ENCODE assay signal across 19 cellular contexts in the genomic region with DNA sequence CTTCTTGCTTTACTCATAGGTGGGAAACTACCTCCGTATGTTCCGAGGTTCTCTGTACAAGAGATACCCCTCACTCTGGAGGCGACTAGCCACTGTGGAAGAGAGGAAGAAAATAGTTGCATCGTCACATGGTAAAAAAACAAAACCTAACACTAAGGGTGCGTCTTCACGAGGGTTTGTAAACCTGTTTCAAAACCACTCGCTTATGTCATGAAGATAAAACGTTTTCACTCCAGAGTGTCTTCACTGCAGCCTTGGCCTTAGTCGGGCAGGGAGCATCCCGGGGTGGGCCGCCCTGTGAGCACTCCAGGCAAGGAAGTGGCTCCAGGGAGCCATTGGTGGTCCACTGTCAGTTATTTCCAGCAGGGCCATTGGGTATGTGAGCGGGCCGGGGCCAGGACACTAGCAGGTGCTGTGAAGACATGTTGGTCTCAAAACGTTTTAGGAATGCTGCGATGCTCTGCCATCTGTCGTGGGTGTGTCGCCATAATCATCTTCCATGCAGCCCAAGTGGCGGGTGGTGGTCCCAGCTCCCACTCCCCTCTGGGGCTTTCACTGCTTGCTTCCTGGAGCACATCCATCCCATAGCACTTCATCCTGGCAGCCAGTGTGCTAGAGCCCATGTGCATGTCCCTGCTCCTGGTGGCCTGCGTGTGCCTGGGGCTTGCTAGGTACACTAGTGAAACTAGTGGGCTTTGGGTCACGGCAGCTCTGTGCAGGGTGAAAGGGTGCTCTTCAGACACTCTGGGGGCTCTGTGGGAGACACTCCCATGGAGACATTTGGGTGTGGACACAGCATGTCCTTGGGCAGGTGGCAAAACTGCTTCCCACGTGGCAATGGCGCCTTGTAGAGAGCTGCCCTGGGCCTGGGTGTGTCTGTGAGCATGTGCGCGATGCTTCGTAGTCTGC. TPM values are rescaled to one million over a fixed set of nuclear protein-coding genes. Genes with fewer than 3 reads are reported as not detected.
A peak's percentile ranks its signal among the peaks of the same experiment; 100 is the strongest.
DNase-seq lines count a peak whose midpoint lies in the region; ATAC-seq and TF ChIP-seq lines count a peak whose summit lies in the region.
"Had no signal": no experiment of that assay in that cellular context is flagged by ENCODE, and none has a peak within 500 bp of the region (broad histone marks: within the 10 kb centered on the region; RNA-seq: fewer than 3 reads in every experiment).

No MANE protein-coding gene starts in this region.

- no peaks in the 10 kb centered on the region for H3K27me3 ChIP-seq in CD8-positive, alpha-beta T cell (ENCODE audit: insufficient read depth, low read length)
- H3K27me3 ChIP-seq in rectal smooth muscle tissue (ENCODE audit: control insufficient read depth, insufficient read depth, low read length) = no peaks in the 10 kb centered on the region
- H3K27me3 ChIP-seq: stomach had no signal

- no peak for ATAC-seq in CD8-positive, alpha-beta T cell
- no peak for ATAC-seq in stimulated activated naive B cell treated with anti-CD40 and anti-IgM and Interleukin-4, amounts not matched to agents 10 μg/mL and 1 μg/mL and 100 μg/mL, for 72 hours (replicated peaks)

- peaks cover 51% of the 10 kb centered on the region for H3K36me3 Mint-ChIP-seq in CD8-positive, alpha-beta T cell
- peaks cover 28 to 46% of the 10 kb centered on the region in 2 donors for H3K36me3 Mint-ChIP-seq in stimulated activated naive B cell treated with anti-CD40 and anti-IgM and Interleukin-4, amounts not matched to agents 10 μg/mL and 1 μg/mL and 100 μg/mL, for 72 hours

- no peak overlapping the region for H3K4me3 ChIP-seq in CD8-positive, alpha-beta T cell (ENCODE audit: low read depth, low read length)
- H3K4me3 ChIP-seq in fibroblast of mammary gland (ENCODE audit: control insufficient read depth, low read depth, low read length) = no peak overlapping the region
- no peak overlapping the region for H3K4me3 ChIP-seq in rectal smooth muscle tissue (ENCODE audit: low read length)
- H3K4me3 ChIP-seq: stomach had no signal

- H3K36me3 ChIP-seq in CD8-positive, alpha-beta T cell (ENCODE audit: insufficient read depth, low read length) = peaks cover 20% of the 10 kb centered on the region
- H3K36me3 ChIP-seq in KOPT-K1 (ENCODE audit: insufficient read depth, low read length) (peaks cover 81% of the 10 kb centered on the region), rectal smooth muscle tissue (ENCODE audit: control insufficient read depth, insufficient read depth, low read length) (peaks cover 18% of the 10 kb centered on the region)

- peaks cover 24% of the 10 kb centered on the region for H3K4me1 ChIP-seq in CD8-positive, alpha-beta T cell (ENCODE audit: insufficient read depth, low read length)
- H3K4me1 ChIP-seq in rectal smooth muscle tissue (ENCODE audit: control insufficient read depth, insufficient read depth, low read length) = peaks cover 16% of the 10 kb centered on the region

- no peaks in the 10 kb centered on the region for H3K9me3 ChIP-seq in CD8-positive, alpha-beta T cell (ENCODE audit: low read length)
- no peaks in the 10 kb centered on the region for H3K9me3 ChIP-seq in KOPT-K1 (ENCODE audit: insufficient read depth, low read length, poor library complexity, severe bottlenecking)
- H3K9me3 ChIP-seq: stomach had no signal

- H3K9ac ChIP-seq in rectal smooth muscle tissue (ENCODE audit: low read length) = no peak overlapping the region
- H3K9ac ChIP-seq: KMS-11 had no signal

- CTCF ChIA-PET in CD8-positive, alpha-beta T cell (lab: Charles Lee) = interaction anchor here (1.8 kb wide), 1 partner anchor 58 kb away, joined by 4 read pairs; no protein-coding TSS in a partner anchor

- intact Hi-C loops in CD8-positive, alpha-beta T cell (cut with DNase I, micrococcal nuclease) = no loop called here

- POLR2A ChIA-PET in CD8-positive, alpha-beta T cell (lab: Charles Lee) = no interaction called here

- H3K27ac ChIP-seq in CD8-positive, alpha-beta T cell (ENCODE audit: low read depth, low read length) = no peak overlapping the region
- peak overlapping the region; percentile 24 for H3K27ac ChIP-seq in KOPT-K1 (ENCODE audit: low read depth, low read length, poor library complexity, severe bottlenecking)
- peak overlapping the region; percentile 11 for H3K27ac ChIP-seq in rectal smooth muscle tissue (ENCODE audit: low read depth, low read length)
- H3K27ac ChIP-seq: KMS-11 had no signal

- TF ChIP-seq CTCF in CD8-positive, alpha-beta T cell (IDR thresholded peaks at IDR 0.05) = no peak
- no peak for TF ChIP-seq CTCF in fibroblast of mammary gland (conservative IDR thresholded peaks at IDR 0.05; ENCODE audit: control insufficient read depth, insufficient read depth, low read depth, low read length)

- no peak overlapping the region for H3K4me3 Mint-ChIP-seq in CD8-positive, alpha-beta T cell
- no peak overlapping the region for H3K4me3 Mint-ChIP-seq in stimulated activated naive B cell treated with anti-CD40 and anti-IgM and Interleukin-4, amounts not matched to agents 10 μg/mL and 1 μg/mL and 100 μg/mL, for 72 hours

- H3K27ac Mint-ChIP-seq in CD8-positive, alpha-beta T cell = peak overlapping the region; percentile 27
- no peak overlapping the region for H3K27ac Mint-ChIP-seq in stimulated activated naive B cell treated with anti-CD40 and anti-IgM and Interleukin-4, amounts not matched to agents 10 μg/mL and 1 μg/mL and 100 μg/mL, for 72 hours

- H3K9me3 Mint-ChIP-seq in CD8-positive, alpha-beta T cell = no peaks in the 10 kb centered on the region
- no peaks in the 10 kb centered on the region for H3K9me3 Mint-ChIP-seq in stimulated activated naive B cell treated with anti-CD40 and anti-IgM and Interleukin-4, amounts not matched to agents 10 μg/mL and 1 μg/mL and 100 μg/mL, for 72 hours

- H3K27me3 Mint-ChIP-seq in CD8-positive, alpha-beta T cell (ENCODE audit: low read depth) = no peaks in the 10 kb centered on the region
- no peaks in the 10 kb centered on the region for H3K27me3 Mint-ChIP-seq in stimulated activated naive B cell treated with anti-CD40 and anti-IgM and Interleukin-4, amounts not matched to agents 10 μg/mL and 1 μg/mL and 100 μg/mL, for 72 hours

- DNase-seq in CD8-positive, alpha-beta T cell = no peak
- DNase-seq in fibroblast of mammary gland (ENCODE audit: low read depth) = peak; percentile 35
- DNase-seq in stimulated activated naive B cell treated with anti-CD40 and anti-IgM and Interleukin-4, amounts not matched to agents 10 μg/mL and 1 μg/mL and 100 μg/mL, for 72 hours = no peak
- no peak for DNase-seq in NCI-H526 (lab: John Stamatoyannopoulos, UW)
- DNase-seq in NCI-H1436 (lab: John Stamatoyannopoulos, UW) = no peak
- DNase-seq in cortex of kidney (lab: John Stamatoyannopoulos, UW) = no peak
- DNase-seq: activated CD4-positive, alpha-beta T cell treated with anti-CD3 and anti-CD28 coated beads for 4 hours; activated T-cell treated with anti-CD3 and anti-CD28 coated beads, Interleukin-2, amount 50 U/mL, for 48 hours; anterior cingulate cortex; DMS 273 treated with DMSO at 0.1 percent for 48 hours; NCI-H1417; NCI-H2227 treated with DMSO at 0.1 percent for 48 hours; NK-92 treated with Interleukin-12 subunit alpha and Interleukin-12 subunit beta, amount 100 ng/mL, for 24 hours; stomach had no signal

- H3K4me1 Mint-ChIP-seq in CD8-positive, alpha-beta T cell (ENCODE audit: low read depth) = peaks cover 42% of the 10 kb centered on the region
- H3K4me1 Mint-ChIP-seq in stimulated activated naive B cell treated with anti-CD40 and anti-IgM and Interleukin-4, amounts not matched to agents 10 μg/mL and 1 μg/mL and 100 μg/mL, for 72 hours = peaks cover 24 to 36% of the 10 kb centered on the region in 2 donors

RNA-seq across cellular contexts. Expression of gene SMARCB1, which starts 5.2 kb away (rescaled TPM):
- total RNA-seq in CD8-positive, alpha-beta T cell = 10 to 100 TPM; 47.1 to 51.7 TPM

RNA-seq across cellular contexts. Expression of gene MMP11, which starts 19.3 kb away (rescaled TPM):
- 1 to 10 TPM; 1.3 to 1.9 TPM for total RNA-seq in CD8-positive, alpha-beta T cell

RNA-seq across cellular contexts. Expression of gene CHCHD10, which starts 24.2 kb away (rescaled TPM):
- 10 to 100 TPM; 40.7 to 52.4 TPM for total RNA-seq in CD8-positive, alpha-beta T cell

RNA-seq across cellular contexts. Expression of gene C22orf15, which starts 29.2 kb away (rescaled TPM):
- under 1 TPM; 0.50 to 0.62 TPM for total RNA-seq in CD8-positive, alpha-beta T cell
- total RNA-seq: kidney epithelial cell, stomach had no signal

RNA-seq across cellular contexts. Expression of gene VPREB3, which starts 37.8 kb away (rescaled TPM):
- 1 to 10 TPM in 1 of 2 experiments, not detected in 1; 1.0 TPM for total RNA-seq in CD8-positive, alpha-beta T cell
- total RNA-seq: epithelial cell of proximal tubule, kidney epithelial cell, stomach had no signal
